8 cellular contexts compared by ENCODE assay signal in genomic region chr1:41240806-41241747, GRCh38. TPM values are rescaled to one million over a fixed set of nuclear protein-coding genes. Genes with fewer than 3 reads are reported as not detected.
DNase-seq lines count a peak whose midpoint lies in the region; ATAC-seq and TF ChIP-seq lines count a peak whose summit lies in the region.

No MANE protein-coding gene starts in this region.

- H3K9me2 ChIP-seq in PC-3 (replicated peaks; ENCODE audit: low read length) = no peaks in the 10 kb centered on the region

- no peaks in the 10 kb centered on the region for H3K27me3 ChIP-seq in PC-3 (ENCODE audit: low read length)
- H3K27me3 ChIP-seq in neuronal stem cell (ENCODE audit: control insufficient read depth in 3 of 3, insufficient read depth in 3 of 3, low read depth in 1 of 3, low read length in 3 of 3) = no peaks in the 10 kb centered on the region
- no peaks in the 10 kb centered on the region for H3K27me3 ChIP-seq in transverse colon

- peaks cover 6% of the 10 kb centered on the region for H3F3A ChIP-seq in PC-3 (ENCODE audit: low read length, unreplicated experiment)

- H3K9me3 ChIP-seq in PC-3 (ENCODE audit: low read length) (no peaks in the 10 kb centered on the region), neuronal stem cell (replicated peaks in 1 of 2; ENCODE audit: control insufficient read depth in 2 of 2, insufficient read depth in 1 of 2, low read depth in 1 of 2, low read length in 2 of 2) (no peaks in the 10 kb centered on the region), transverse colon (no peaks in the 10 kb centered on the region)

- H4K8ac ChIP-seq in neuronal stem cell (ENCODE audit: low read depth, low read length) = no peak overlapping the region

- no peak overlapping the region for H2BK15ac ChIP-seq in neuronal stem cell (ENCODE audit: low read length)

- TSS peak; percentile 57 for BruUV-seq in PC-3 (replicated peaks; lab: Mats Ljungman, UMichigan)

- H3K9ac ChIP-seq in PC-3 (ENCODE audit: low read length) = peak overlapping the region; percentile 80
- peak overlapping the region; percentile 94 for H3K9ac ChIP-seq in neuronal stem cell (ENCODE audit: low read depth, low read length, poor library complexity)

- intact Hi-C loops in PC-3 (cut with micrococcal nuclease) = loop anchor here (1.0 to 5.0 kb wide), 4 partner anchors 69 to 189 kb away; no protein-coding TSS in a partner anchor
- intact Hi-C loops in transverse colon (cut with DNase I; ENCODE audit: low total_unique reads) = loop anchor here (10.0 kb wide), 1 partner anchor 126 kb away; no protein-coding TSS in a partner anchor

- no peak for TF ChIP-seq POLR2A in transverse colon (IDR thresholded peaks at IDR 0.05)

- CTCF ChIA-PET in AG04449 (lab: Yijun Ruan, JAX) = interaction anchor here (0.8 to 1.1 kb wide), 9 partner anchors 10 to 218 kb away, joined by 3 to 6 read pairs (median 4); no protein-coding TSS in a partner anchor
- CTCF ChIA-PET in PC-3 (lab: Charles Lee) = interaction anchor here (0.6 to 1.5 kb wide), 6 partner anchors 83 to 587 kb away, joined by 3 to 9 read pairs (median 4); no protein-coding TSS in a partner anchor

- in situ Hi-C loops in transverse colon (cut with MboI; ENCODE audit: low pct_ligation_motif_present in 1 of 4, low pct_unique_long_range_greater_than_20kb in 1 of 4, low sequenced_read_pairs in 3 of 4) = loop anchor here in 1 of 4 donors (25.0 kb wide), 1 partner anchor 204 kb away; no protein-coding TSS in a partner anchor

- TF ChIP-seq CTCF in AG04449 (IDR thresholded peaks at IDR 0.05; ENCODE audit: insufficient read depth, low read length, missing control alignments) = no peak
- TF ChIP-seq CTCF in PC-3 (conservative IDR thresholded peaks at IDR 0.05; ENCODE audit: low read depth, low read length) = no peak
- TF ChIP-seq CTCF in transverse colon (IDR thresholded peaks at IDR 0.05) = no peak

- H3K36me3 ChIP-seq in PC-3 (ENCODE audit: low read depth, low read length) = no peaks in the 10 kb centered on the region
- no peaks in the 10 kb centered on the region for H3K36me3 ChIP-seq in neuronal stem cell (replicated peaks in 1 of 2; ENCODE audit: control insufficient read depth in 2 of 2, insufficient read depth in 2 of 2, low read length in 2 of 2)
- H3K36me3 ChIP-seq in transverse colon = no peaks in the 10 kb centered on the region

- H3K4ac ChIP-seq in neuronal stem cell (ENCODE audit: low read length) = no peak overlapping the region

- H3K4me3 ChIP-seq in AG04449 (ENCODE audit: low read depth, low read length) (peak overlapping the region; percentile 67), PC-3 (ENCODE audit: low read length) (peak overlapping the region; percentile 73), neuronal stem cell (ENCODE audit: low read length in 2 of 2) (peak overlapping the region; percentile 62 to 97), transverse colon (peak overlapping the region; percentile 85 to 98 (median 91))

- H2BK12ac ChIP-seq in neuronal stem cell (ENCODE audit: low read length) = no peak overlapping the region

- DNase-seq in AG04449 (ENCODE audit: low read depth, low spot score) (no peak), PC-3 (peak; percentile 51), foreskin melanocyte (peak; percentile 40), neuronal stem cell (ENCODE audit: low spot score) (peak; percentile 37), transverse colon (peak; percentile 76)
- peak; percentile 22 for DNase-seq in activated effector memory CD4-positive, alpha-beta T cell treated with Interleukin-2 at 50 U/mL for 16 hours

- no peak overlapping the region for H2BK120ac ChIP-seq in neuronal stem cell (ENCODE audit: low read depth, low read length)

- peak overlapping the region; percentile 76 for H3K23ac ChIP-seq in neuronal stem cell (ENCODE audit: low read depth, low read length, poor library complexity)

- H3K14ac ChIP-seq in neuronal stem cell (ENCODE audit: low read length) = no peak overlapping the region

- peak overlapping the region; percentile 55 for H2BK5ac ChIP-seq in neuronal stem cell (ENCODE audit: low read length)

- peak overlapping the region; percentile 85 for H2AK5ac ChIP-seq in neuronal stem cell (ENCODE audit: low read depth, low read length)

- H3K27ac ChIP-seq in PC-3 (ENCODE audit: low read length) (peak overlapping the region; percentile 44), neuronal stem cell (replicated peaks; ENCODE audit: low read length) (no peak overlapping the region), transverse colon (peak overlapping the region; percentile 95 to 99 (median 98))

- H4K91ac ChIP-seq in neuronal stem cell (ENCODE audit: low read depth, low read length, poor library complexity) = no peak overlapping the region

- H3K79me2 ChIP-seq in PC-3 (ENCODE audit: low read length) = peaks cover 53% of the 10 kb centered on the region

- TF ChIP-seq EP300 in transverse colon (IDR thresholded peaks at IDR 0.05; ENCODE audit: low read depth) = no peak

- peak overlapping the region; percentile 94 for H3K4me2 ChIP-seq in PC-3 (ENCODE audit: low read length)
- H3K4me2 ChIP-seq in neuronal stem cell (ENCODE audit: insufficient read depth, low read length, poor library complexity, severe bottlenecking) = peak overlapping the region; percentile 77

- H4K20me1 ChIP-seq in PC-3 (ENCODE audit: low read length) = peaks cover 10% of the 10 kb centered on the region

- ATAC-seq in GM18517 (IDR thresholded peaks at IDR 0.05; ENCODE audit: unreplicated experiment) = peak; percentile 50
- peak; percentile 46 for ATAC-seq in HG03097 (IDR thresholded peaks at IDR 0.05; ENCODE audit: low FRiP score, unreplicated experiment)
- ATAC-seq in PC-3 = peak; percentile 40

- POLR2A ChIA-PET in AG04449 (lab: Yijun Ruan, JAX) (interaction anchor here (0.8 kb wide), 1 partner anchor 499 kb away, joined by 3 read pairs; no protein-coding TSS in a partner anchor), PC-3 (lab: Charles Lee; ENCODE audit: unreplicated experiment) (interaction anchor here (0.6 to 0.7 kb wide), 3 partner anchors 65 to 217 kb away, joined by 3 to 6 read pairs (median 6); no protein-coding TSS in a partner anchor)

- H3K4me1 ChIP-seq in PC-3 (ENCODE audit: insufficient read depth, low read length) (peaks cover 56% of the 10 kb centered on the region), neuronal stem cell (ENCODE audit: control insufficient read depth in 2 of 2, insufficient read depth in 1 of 2, low read depth in 1 of 2, low read length in 2 of 2) (peaks cover 8 to 9% of the 10 kb centered on the region in 2 donors), transverse colon (peaks cover 9 to 51% (median 31%) of the 10 kb centered on the region in 4 donors)

- peak overlapping the region; percentile 82 for H2AFZ ChIP-seq in PC-3 (ENCODE audit: low read length)
- H2AFZ ChIP-seq in neuronal stem cell (ENCODE audit: low read length) = peak overlapping the region; percentile 92

- peak overlapping the region; percentile 93 for H3K18ac ChIP-seq in neuronal stem cell (ENCODE audit: low read length)

- no peaks in the 10 kb centered on the region for H3K79me1 ChIP-seq in neuronal stem cell (ENCODE audit: low read depth, low read length)

- WGBS in neuronal stem cell (ENCODE audit: extremely low coverage in 2 of 2, insufficient read length in 2 of 2, insufficient replicate concordance in 1 of 2), 2 donors = no CpG with 5 or more reads among the region's 57 CpGs
- WGBS in transverse colon (ENCODE audit: low coverage in 1 of 2), 2 donors = 4 to 23% methylated on average over 4 to 28 of the region's 57 CpGs

RNA-seq across cellular contexts. Expression of gene SCMH1, which starts 1.0 kb away (rescaled TPM):
- total RNA-seq in PC-3 (2014; rRNA removed) = 33.6 and 36.5 TPM in 2 replicates
- 38.4 TPM for polyA plus RNA-seq in neuronal stem cell (2013, experiment 1 of 2)
- 38.1 TPM for polyA plus RNA-seq in neuronal stem cell (2013, experiment 2 of 2)
- 10 to 100 TPM; 24.5 to 66.8 (median 49.1) TPM for total RNA-seq in transverse colon
